Comparison of ENCODE assay signal across 17 cellular contexts in the genomic region with DNA sequence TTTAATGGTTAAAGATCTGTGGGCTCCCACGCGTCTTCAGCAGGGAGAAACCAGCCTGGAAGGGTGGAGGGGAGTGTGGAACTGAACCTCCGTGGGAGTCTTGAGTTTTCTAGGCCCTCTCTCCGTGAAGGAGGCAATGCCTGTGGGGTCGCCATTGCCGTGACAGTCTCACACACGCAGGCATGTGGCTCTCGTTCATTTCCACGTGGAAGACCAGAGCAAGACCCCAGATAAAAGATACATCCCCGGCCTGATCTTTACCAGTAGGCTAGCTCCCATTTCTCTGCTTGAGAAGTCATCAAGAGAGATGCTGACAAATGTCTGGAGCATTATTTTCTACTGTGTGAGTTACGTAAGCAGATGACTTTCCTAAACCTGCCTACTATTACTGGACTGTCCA.
DNase-seq lines count a peak whose midpoint lies in the region; FAIRE-seq and TF ChIP-seq lines count a peak whose summit lies in the region.
"Had no signal": no experiment of that assay in that cellular context is flagged by ENCODE, and none has a peak within 500 bp of the region (broad histone marks: within the 10 kb centered on the region; RNA-seq: fewer than 3 reads in every experiment).

No MANE protein-coding gene starts in this region.

- intact Hi-C loops in activated naive CD4-positive, alpha-beta T cell treated with anti-CD3 and anti-CD28 coated beads for 36 hours (cut with micrococcal nuclease) = no loop called here

- no peak overlapping the region for H3K4me2 ChIP-seq in keratinocyte (ENCODE audit: control insufficient read depth, extremely low read depth, insufficient read depth, low read depth, low read length)
- H3K4me2 ChIP-seq: PC-9 had no signal

- no peaks in the 10 kb centered on the region for H4K20me1 ChIP-seq in keratinocyte (ENCODE audit: control insufficient read depth, extremely low read depth, insufficient read depth, low read length)

- DNase-seq in GM12865 (ENCODE audit: low read depth) (peak; percentile 0), M059J (ENCODE audit: low read depth) (peak; percentile 0), choroid plexus epithelial cell (ENCODE audit: low read depth) (peak; percentile 0), keratinocyte (ENCODE audit: low read depth, low spot score) (no peak), NCI-H2196 (lab: John Stamatoyannopoulos, UW; ENCODE audit: unreplicated experiment) (no peak), activated T-cell treated with anti-CD3 and anti-CD28 coated beads for 4 hours (no peak), NCI-H187 (lab: John Stamatoyannopoulos, UW) (no peak)
- DNase-seq in activated naive CD4-positive, alpha-beta T cell treated with anti-CD3 and anti-CD28 coated beads for 36 hours = no peak
- DNase-seq: ACHN, COR-L47, H7, Kasumi-1, NCI-H1105 treated with DMSO at 0.1 percent for 48 hours, NCI-H1694 treated with DMSO at 0.1 percent for 48 hours, NCI-H446 treated with DMSO at 0.1 percent for 48 hours, NCI-H748 treated with DMSO at 0.1 percent for 48 hours, PC-9 had no signal

- peak; percentile 67 for FAIRE-seq in keratinocyte (lab: Jason Lieb, UNC)

- dilution Hi-C loops in keratinocyte (cut with MboI; ENCODE audit: extremely low pct_ligation_motif_present, low sequenced_read_pairs) = no loop called here

- no peaks in the 10 kb centered on the region for H3K36me3 Mint-ChIP-seq in activated naive CD4-positive, alpha-beta T cell treated with anti-CD3 and anti-CD28 coated beads for 36 hours (ENCODE audit: low read depth)

- H2AFZ ChIP-seq in keratinocyte (ENCODE audit: control insufficient read depth, low read length) = no peak overlapping the region
- H2AFZ ChIP-seq: PC-9 had no signal

- CTCF ChIA-PET in activated naive CD4-positive, alpha-beta T cell treated with anti-CD3 and anti-CD28 coated beads for 36 hours (lab: Charles Lee) = no interaction called here

- no peaks in the 10 kb centered on the region for H3K4me1 ChIP-seq in keratinocyte (ENCODE audit: control insufficient read depth, extremely low read depth, insufficient read depth, low read length)

- H3K4me3 ChIP-seq in GM12865 (ENCODE audit: low read depth, low read length) = no peak overlapping the region
- no peak overlapping the region for H3K4me3 ChIP-seq in choroid plexus epithelial cell (ENCODE audit: low read depth, low read length)
- H3K4me3 ChIP-seq in keratinocyte (ENCODE audit: control insufficient read depth in 2 of 3, extremely low read depth in 1 of 3, insufficient read depth in 2 of 3, low read depth in 1 of 3, low read length in 3 of 3) = no peak overlapping the region
- H3K4me3 ChIP-seq: PC-9 had no signal

- TF ChIP-seq CTCF in GM12865 (IDR thresholded peaks at IDR 0.05; ENCODE audit: insufficient read depth, low read depth, low read length, missing control alignments) (no peak), choroid plexus epithelial cell (conservative IDR thresholded peaks at IDR 0.05; ENCODE audit: low read depth, low read length) (no peak), keratinocyte (optimal IDR thresholded peaks at IDR 0.05 in 1 of 3, IDR thresholded peaks at IDR 0.05 in 1 of 3, conservative IDR thresholded peaks at IDR 0.05 in 1 of 3; ENCODE audit: extremely low read depth in 1 of 3, insufficient read depth in 2 of 3, low read length in 3 of 3) (no peak)

- no peaks in the 10 kb centered on the region for H3K27me3 Mint-ChIP-seq in activated naive CD4-positive, alpha-beta T cell treated with anti-CD3 and anti-CD28 coated beads for 36 hours (ENCODE audit: low read depth)

- no peak overlapping the region for H3K27ac ChIP-seq in keratinocyte (ENCODE audit: control insufficient read depth, insufficient read depth, low read length)
- H3K27ac ChIP-seq: PC-9 had no signal

- H3K9me3 ChIP-seq in keratinocyte (ENCODE audit: control insufficient read depth, low read depth, low read length) = no peaks in the 10 kb centered on the region

- no peaks in the 10 kb centered on the region for H3K79me2 ChIP-seq in keratinocyte (ENCODE audit: control insufficient read depth, insufficient read depth, low read length)

- no peaks in the 10 kb centered on the region for H3K4me1 Mint-ChIP-seq in activated naive CD4-positive, alpha-beta T cell treated with anti-CD3 and anti-CD28 coated beads for 36 hours (ENCODE audit: low read depth)

- no peaks in the 10 kb centered on the region for H3K9me1 ChIP-seq in keratinocyte (ENCODE audit: control insufficient read depth, extremely low read depth, insufficient read depth, low read length)

- no peaks in the 10 kb centered on the region for H3K27me3 ChIP-seq in keratinocyte (ENCODE audit: control insufficient read depth, extremely low read depth, insufficient read depth, low read length)

- no peak overlapping the region for H3K4me3 Mint-ChIP-seq in activated naive CD4-positive, alpha-beta T cell treated with anti-CD3 and anti-CD28 coated beads for 36 hours

- no peak overlapping the region for H3K9ac ChIP-seq in keratinocyte (ENCODE audit: control insufficient read depth, extremely low read depth, insufficient read depth, low read length)

- H3K36me3 ChIP-seq in keratinocyte (ENCODE audit: control insufficient read depth in 2 of 2, extremely low read depth in 1 of 2, insufficient read depth in 2 of 2, low read length in 2 of 2) = no peaks in the 10 kb centered on the region

- no peak overlapping the region for H3K27ac Mint-ChIP-seq in activated naive CD4-positive, alpha-beta T cell treated with anti-CD3 and anti-CD28 coated beads for 36 hours

- H3K9me3 Mint-ChIP-seq in activated naive CD4-positive, alpha-beta T cell treated with anti-CD3 and anti-CD28 coated beads for 36 hours = peaks cover 11% of the 10 kb centered on the region

Comparison
In these comparisons a context has a peak if more than half of its experiments do, and no peak if none do; other contexts are left out.
1. DNase-seq: peak in GM12865 (single experiment), M059J (single experiment) and choroid plexus epithelial cell (single experiment); none in keratinocyte (single experiment), NCI-H2196 (single experiment), activated naive CD4-positive, alpha-beta T cell treated with anti-CD3 and anti-CD28 coated beads for 36 hours (single experiment), activated T-cell treated with anti-CD3 and anti-CD28 coated beads for 4 hours (single experiment) and NCI-H187 (0 of 2).